In the genomic region with DNA sequence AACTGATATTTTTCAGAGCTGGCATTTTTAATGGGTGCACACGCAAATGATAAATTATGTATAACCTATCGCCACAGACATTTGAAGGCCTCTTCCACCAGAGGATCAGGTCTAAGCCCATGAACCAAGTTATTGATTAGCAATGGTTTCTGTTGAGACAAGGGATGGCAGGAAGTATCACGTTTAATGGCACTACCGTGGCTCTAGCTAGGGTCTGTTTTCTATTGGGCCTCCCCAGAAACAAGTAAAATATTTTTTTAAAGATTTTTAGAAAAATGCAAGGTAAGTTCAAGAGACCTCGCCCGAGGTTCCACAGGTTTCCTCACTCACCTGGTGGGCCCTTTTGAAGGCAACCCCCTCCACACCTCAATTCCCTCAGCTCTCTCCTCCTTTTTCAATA, we compare ENCODE assay signal across 8 cellular contexts. TPM values are rescaled to one million over a fixed set of nuclear protein-coding genes. Genes with fewer than 3 reads are reported as not detected.
DNase-seq lines count a peak whose midpoint lies in the region; ATAC-seq, FAIRE-seq and TF ChIP-seq lines count a peak whose summit lies in the region.

No MANE protein-coding gene starts in this region.

- peaks cover 2% of the 10 kb centered on the region; the same call in 1 of the 2 replicates for H3K23me2 ChIP-seq in H1 (ENCODE audit: low read depth, low read length)

- H3K4me2 ChIP-seq in H1 (ENCODE audit: insufficient read depth in 1 of 2, low read depth in 2 of 2, low read length in 2 of 2): peak overlapping the region; percentile 71 to 76

- H2BK12ac ChIP-seq in H1 (ENCODE audit: low read depth, low read length): no peak overlapping the region

- H3K4me1 ChIP-seq in H1 (replicated peaks in 1 of 4; ENCODE audit: control insufficient read depth in 3 of 4, insufficient read depth in 4 of 4, low read length in 3 of 4): peaks cover 0 to 5% (median 0%) of the 10 kb centered on the region in 4 experiments; a peak in 3 of 7 replicates

- H2AFZ ChIP-seq in H1 (ENCODE audit: low read length): no peak overlapping the region

- H3K9me3 ChIP-seq in H1 (ENCODE audit: insufficient read depth in 2 of 2, low read depth in 1 of 2, low read length in 1 of 2): no peaks in the 10 kb centered on the region

- H2BK20ac ChIP-seq in H1 (ENCODE audit: low read length): no peak overlapping the region

- TF ChIP-seq CTCF in H1 (IDR thresholded peaks at IDR 0.05; ENCODE audit: control extremely low read depth in 1 of 3, insufficient read depth in 1 of 3, low read depth in 1 of 3, low read length in 3 of 3) (no peak), osteocyte (IDR thresholded peaks at IDR 0.05) (no peak)

- H3K36me3 ChIP-seq in H1 (ENCODE audit: control insufficient read depth in 2 of 4, insufficient read depth in 4 of 4, low read length in 3 of 4): peaks cover 0 to 4% (median 0%) of the 10 kb centered on the region in 4 experiments; a peak in 1 of 8 replicates

- H3K23ac ChIP-seq in H1 (ENCODE audit: insufficient read length): no peak overlapping the region

- H2BK120ac ChIP-seq in H1 (replicated peaks; ENCODE audit: low read depth, low read length): no peak overlapping the region

- H3K79me1 ChIP-seq in H1 (ENCODE audit: low read depth, low read length): peaks cover 4% of the 10 kb centered on the region

- peak overlapping the region; percentile 92 for H3K4me3 Mint-ChIP-seq in stimulated activated naive CD8-positive, alpha-beta T cell treated with anti-CD3 and anti-CD28 coated beads, Interleukin-15, Interleukin-2, amounts not matched to agents 100 ng/mL and 50 ng/mL, for 24 hours
- H3K4me3 Mint-ChIP-seq in osteocyte (ENCODE audit: unreplicated experiment): peak overlapping the region; percentile 92

- WGBS in H1 (ENCODE audit: extremely low coverage in 1 of 2, insufficient coverage in 1 of 2, insufficient read length in 1 of 2, insufficient replicate concordance in 2 of 2, low coverage in 1 of 2, low lambda C conversion rate in 2 of 2, missing lambda C conversion rate in 1 of 2), 2 experiments: 15% methylated on average over 6 of the region's 6 CpGs; no CpG with 5 or more reads in 1 of the 2 experiments

- H2BK5ac ChIP-seq in H1 (ENCODE audit: low read depth, low read length): no peak overlapping the region

- peaks cover 0 to 51% of the 10 kb centered on the region in 2 experiments; a peak in 3 of 4 replicates for H3K79me2 ChIP-seq in H1 (ENCODE audit: control insufficient read depth in 1 of 2, insufficient read depth in 2 of 2, low read length in 2 of 2)

- no peak for ATAC-seq in stimulated activated naive CD8-positive, alpha-beta T cell treated with anti-CD3 and anti-CD28 coated beads, Interleukin-15, Interleukin-2, amounts not matched to agents 100 U/mL and 50 U/mL, for 24 hours

- H3K9me3 Mint-ChIP-seq in stimulated activated naive CD8-positive, alpha-beta T cell treated with anti-CD3 and anti-CD28 coated beads, Interleukin-15, Interleukin-2, amounts not matched to agents 100 ng/mL and 50 ng/mL, for 24 hours: no peaks in the 10 kb centered on the region
- H3K9me3 Mint-ChIP-seq in osteocyte (ENCODE audit: unreplicated experiment): no peaks in the 10 kb centered on the region

- H3K36me3 Mint-ChIP-seq in stimulated activated naive CD8-positive, alpha-beta T cell treated with anti-CD3 and anti-CD28 coated beads, Interleukin-15, Interleukin-2, amounts not matched to agents 100 ng/mL and 50 ng/mL, for 24 hours (ENCODE audit: low read depth): peaks cover 12% of the 10 kb centered on the region
- peaks cover 5% of the 10 kb centered on the region for H3K36me3 Mint-ChIP-seq in osteocyte (ENCODE audit: unreplicated experiment)

- FAIRE-seq in H1 (lab: Jason Lieb, UNC): no peak

- H3K27me3 ChIP-seq in H1 (replicated peaks in 1 of 4; ENCODE audit: control insufficient read depth in 3 of 4, extremely low read depth in 1 of 4, insufficient read depth in 3 of 4, low read length in 3 of 4): no peaks in the 10 kb centered on the region

- no peak overlapping the region for H3K27ac ChIP-seq in H1 (ENCODE audit: low read depth, low read length)

- no peak overlapping the region for H3K14ac ChIP-seq in H1 (ENCODE audit: insufficient read length)

- POLR2A ChIA-PET in H1 (lab: Charles Lee; ENCODE audit: partially characterized antibody): interaction anchor here (0.6 to 3.0 kb wide), 5 partner anchors 10 to 52 kb away, joined by 3 to 10 read pairs (median 4); partner anchors contain the start of gene NFU1

- peak overlapping the region; percentile 34 to 73 (median 63); a peak in 4 of 7 replicates for H3K9ac ChIP-seq in H1 (replicated peaks in 1 of 4; ENCODE audit: extremely low read depth in 1 of 4, low read depth in 3 of 4, low read length in 3 of 4)

- peak overlapping the region; percentile 65 to 77 (median 70) for H3K4me3 ChIP-seq in H1 (ENCODE audit: extremely low read depth in 1 of 4, insufficient read depth in 2 of 4, low read depth in 3 of 4, low read length in 4 of 4)

- peaks cover 54% of the 10 kb centered on the region for H3K4me1 Mint-ChIP-seq in stimulated activated naive CD8-positive, alpha-beta T cell treated with anti-CD3 and anti-CD28 coated beads, Interleukin-15, Interleukin-2, amounts not matched to agents 100 ng/mL and 50 ng/mL, for 24 hours (ENCODE audit: low read depth)
- peaks cover 50% of the 10 kb centered on the region for H3K4me1 Mint-ChIP-seq in osteocyte (ENCODE audit: unreplicated experiment)

- H4K8ac ChIP-seq in H1 (ENCODE audit: extremely low read depth, insufficient read depth, low read length): no peak overlapping the region

- H4K91ac ChIP-seq in H1 (replicated peaks; ENCODE audit: insufficient read length, low read length): no peak overlapping the region

- H3K27me3 Mint-ChIP-seq in stimulated activated naive CD8-positive, alpha-beta T cell treated with anti-CD3 and anti-CD28 coated beads, Interleukin-15, Interleukin-2, amounts not matched to agents 100 ng/mL and 50 ng/mL, for 24 hours: no peaks in the 10 kb centered on the region
- no peaks in the 10 kb centered on the region for H3K27me3 Mint-ChIP-seq in osteocyte (ENCODE audit: unreplicated experiment)

- H3K4ac ChIP-seq in H1 (replicated peaks; ENCODE audit: insufficient read length, low read depth, low read length): no peak overlapping the region

- TF ChIP-seq POLR2A in H1 (IDR thresholded peaks at IDR 0.05; ENCODE audit: control extremely low read depth in 1 of 2, low read depth in 2 of 2, low read length in 2 of 2): no peak

- CTCF ChIA-PET in H1 (lab: Charles Lee; ENCODE audit: partially characterized antibody): interaction anchor here (0.6 to 1.7 kb wide), 2 partner anchors 11 to 179 kb away, joined by 4 to 12 read pairs; no protein-coding TSS in a partner anchor

- no peak overlapping the region for H4K5ac ChIP-seq in H1 (ENCODE audit: insufficient read length, low read depth, low read length)

- no peak overlapping the region for H2BK15ac ChIP-seq in H1 (ENCODE audit: low read length)

- no peak for TF ChIP-seq EP300 in H1 (IDR thresholded peaks at IDR 0.05; ENCODE audit: borderline replicate concordance in 1 of 2, low read depth in 2 of 2, low read length in 2 of 2)

- DNase-seq in stimulated activated naive CD8-positive, alpha-beta T cell treated with anti-CD3 and anti-CD28 coated beads, Interleukin-15, Interleukin-2, amounts not matched to agents 100 U/mL and 50 U/mL, for 24 hours: no peak
- DNase-seq in NCI-H146 treated with DMSO at 0.1 percent for 48 hours (lab: John Stamatoyannopoulos, UW; ENCODE audit: unreplicated experiment) (peak; percentile 24), H1 (ENCODE audit: low read depth in 1 of 2, low spot score in 2 of 2) (peak in 1 of 2 experiments; percentile 11), osteocyte (ENCODE audit: extremely low spot score, unreplicated experiment) (no peak), NCI-H2227 treated with DMSO at 0.1 percent for 48 hours (lab: John Stamatoyannopoulos, UW) (no peak), NCI-H226 (no peak), NCI-H187 treated with DMSO at 0.1 percent for 48 hours (lab: John Stamatoyannopoulos, UW) (no peak)

- H3K18ac ChIP-seq in H1 (ENCODE audit: extremely low read depth, low read length): no peak overlapping the region

- peak overlapping the region; percentile 65 for H3K27ac Mint-ChIP-seq in stimulated activated naive CD8-positive, alpha-beta T cell treated with anti-CD3 and anti-CD28 coated beads, Interleukin-15, Interleukin-2, amounts not matched to agents 100 ng/mL and 50 ng/mL, for 24 hours
- peak overlapping the region; percentile 82 for H3K27ac Mint-ChIP-seq in osteocyte (ENCODE audit: unreplicated experiment)

- H3K56ac ChIP-seq in H1 (replicated peaks; ENCODE audit: insufficient read length, low read depth, low read length): peak overlapping the region; percentile 74

- peaks cover 2 to 4% of the 10 kb centered on the region in 2 experiments for H4K20me1 ChIP-seq in H1 (replicated peaks in 1 of 2; ENCODE audit: control insufficient read depth in 1 of 2, insufficient read depth in 2 of 2, low read length in 2 of 2)

- no peak overlapping the region for H2AK5ac ChIP-seq in H1 (ENCODE audit: low read depth, low read length)

- TF ChIP-seq RAD21 in H1 (IDR thresholded peaks at IDR 0.05 in 1 of 2, conservative IDR thresholded peaks at IDR 0.05 in 1 of 2; ENCODE audit: low read depth in 2 of 2, low read length in 2 of 2): no peak

TF ChIP-seq in H1, 55 proteins besides CTCF, POLR2A, EP300 and RAD21 (continues in another document):
- TF ChIP-seq CHD2 (IDR thresholded peaks at IDR 0.05; ENCODE audit: low read length) (no peak), ASH2L (IDR thresholded peaks at IDR 0.05; ENCODE audit: low read length) (no peak), SP4 (IDR thresholded peaks at IDR 0.05; ENCODE audit: low read length) (no peak)

RNA-seq across cellular contexts. Expression of gene GFPT1, which starts 0.7 kb away (rescaled TPM):
- total RNA-seq in H1 (2021; fragmentation: NEBNext Ultra II Directional; extraction: Animal tissue kit (Norgen Biotek cat#: 25700)): 76.2 and 86.8 TPM in 2 replicates
- 8.9 and 13.3 TPM in 2 replicates for polyA plus RNA-seq in H1 (2011; rRNA removed)
- 16.8 TPM for polyA plus RNA-seq in H1 (2011; cell fraction: cytosol; rRNA removed)
- polyA plus RNA-seq in H1 (2011; cell fraction: nucleus; rRNA removed): 8.4 TPM
- polyA plus RNA-seq in H1 (2012, experiment 1 of 2): 15.9 to 35.4 TPM (median 22.7 TPM) in 4 replicates
- 1.9 TPM for polyA plus RNA-seq in H1 (2012, experiment 2 of 2)
- polyA plus RNA-seq in H1 (2013, experiment 1 of 2): 23.0 TPM
- 23.0 TPM for polyA plus RNA-seq in H1 (2013, experiment 2 of 2)
- polyA minus RNA-seq in H1 (2011; rRNA and poly(A)+ RNA removed): 31.2 and 40.3 TPM in 2 replicates
- 82.7 TPM for polyA minus RNA-seq in H1 (2011; cell fraction: cytosol; rRNA and poly(A)+ RNA removed)
- 22.3 TPM for polyA minus RNA-seq in H1 (2011; cell fraction: nucleus; rRNA and poly(A)+ RNA removed)
- total RNA-seq in osteocyte: 48.3 and 59.3 TPM in 2 replicates

RNA-seq across cellular contexts. Expression of gene NFU1, which starts 50.9 kb away (rescaled TPM):
- total RNA-seq in H1 (2021; fragmentation: NEBNext Ultra II Directional; extraction: Animal tissue kit (Norgen Biotek cat#: 25700)): 43.4 and 45.5 TPM in 2 replicates
- polyA plus RNA-seq in H1 (2011; rRNA removed): 12.9 and 18.4 TPM in 2 replicates
- polyA plus RNA-seq in H1 (2011; cell fraction: cytosol; rRNA removed): 24.4 TPM
- polyA plus RNA-seq in H1 (2011; cell fraction: nucleus; rRNA removed): 9.3 TPM
- polyA plus RNA-seq in H1 (2012, experiment 1 of 2): 30.9 to 54.6 TPM (median 32.1 TPM) in 4 replicates
- polyA plus RNA-seq in H1 (2012, experiment 2 of 2): 7.5 TPM
- polyA plus RNA-seq in H1 (2013, experiment 1 of 2): 70.7 TPM
- polyA plus RNA-seq in H1 (2013, experiment 2 of 2): 78.3 TPM
- polyA minus RNA-seq in H1 (2011; rRNA and poly(A)+ RNA removed): 5.8 and 7.3 TPM in 2 replicates
- polyA minus RNA-seq in H1 (2011; cell fraction: cytosol; rRNA and poly(A)+ RNA removed): 7.6 TPM
- polyA minus RNA-seq in H1 (2011; cell fraction: nucleus; rRNA and poly(A)+ RNA removed): 6.8 TPM
- 41.3 and 41.4 TPM in 2 replicates for total RNA-seq in osteocyte
